In genomic region chr22:17739196-17739975, GRCh38 we compare ENCODE assay signal across 26 cellular contexts.
"Had no signal": no experiment of that assay in that cellular context is flagged by ENCODE, and none has a peak within 500 bp of the region (broad histone marks: within the 10 kb centered on the region; RNA-seq: fewer than 3 reads in every experiment).

No MANE protein-coding gene starts in this region.

- H3K27me3 Mint-ChIP-seq: activated B cell treated with CpG ODN at 0.5 μM for 24 hours; activated CD4-positive, alpha-beta T cell treated with anti-CD3 and anti-CD28 coated beads, Interleukin-2, amount 10 ng/mL, durations not matched to agents 24 days and 14 days; activated CD8-positive, alpha-beta memory T cell treated with anti-CD3 and anti-CD28 coated beads, Interleukin-2, amount 10 ng/mL, durations not matched to agents 7 days and 5 days; activated naive CD8-positive, alpha-beta T cell treated with anti-CD3 and anti-CD28 coated beads for 36 hours; activated T-cell treated with anti-CD3 and anti-CD28 coated beads, Interleukin-2, amount 50 U/mL, for 24 hours had no signal

- H3K27me3 ChIP-seq: brain microvascular endothelial cell, cardiac muscle cell had no signal

- FAIRE-seq: TTC549 had no signal

- DNase-seq: activated B cell treated with CpG ODN at 0.5 μM for 24 hours; activated CD4-positive, alpha-beta T cell treated with anti-CD3 and anti-CD28 coated beads for 1 hour; activated CD4-positive, alpha-beta T cell treated with anti-CD3 and anti-CD28 coated beads, Interleukin-2, amount 10 ng/mL, durations not matched to agents 24 days and 14 days; activated CD4-positive, alpha-beta T cell treated with anti-CD3 and anti-CD28 coated beads, Interleukin-2, amount 50 U/mL, for 48 hours; activated CD8-positive, alpha-beta memory T cell treated with anti-CD3 and anti-CD28 coated beads, Interleukin-2, amount 10 ng/mL, durations not matched to agents 7 days and 5 days; activated effector memory CD4-positive, alpha-beta T cell treated with anti-CD3 and anti-CD28 coated beads, Interleukin-2, amount 50 U/mL, for 16 hours; activated naive CD4-positive, alpha-beta T cell treated with anti-CD3 and anti-CD28 coated beads for 36 hours; activated naive CD8-positive, alpha-beta T cell treated with anti-CD3 and anti-CD28 coated beads for 36 hours; activated T-cell treated with anti-CD3 and anti-CD28 coated beads, Interleukin-2, amount 50 U/mL, for 24 hours; brain microvascular endothelial cell; Karpas-422; MM.1S; NCI-H1105; NCI-H1436; NCI-H1694 treated with DMSO at 0.1 percent for 48 hours; NCI-H2029 treated with DMSO at 0.1 percent for 48 hours; NCI-H345; NCI-H510A; NCI-H526 treated with DMSO at 0.1 percent for 48 hours; NCI-H82; RPMI8226; SHP77; T-helper 9 cell had no signal

- ATAC-seq: activated CD8-positive, alpha-beta memory T cell treated with anti-CD3 and anti-CD28 coated beads, Interleukin-2, amount 10 ng/mL, durations not matched to agents 7 days and 5 days had no signal

- H3K4me3 Mint-ChIP-seq: activated B cell treated with CpG ODN at 0.5 μM for 24 hours; activated CD4-positive, alpha-beta T cell treated with anti-CD3 and anti-CD28 coated beads, Interleukin-2, amount 10 ng/mL, durations not matched to agents 24 days and 14 days; activated CD8-positive, alpha-beta memory T cell treated with anti-CD3 and anti-CD28 coated beads, Interleukin-2, amount 10 ng/mL, durations not matched to agents 7 days and 5 days; activated naive CD4-positive, alpha-beta T cell treated with anti-CD3 and anti-CD28 coated beads for 36 hours; activated naive CD8-positive, alpha-beta T cell treated with anti-CD3 and anti-CD28 coated beads for 36 hours; activated T-cell treated with anti-CD3 and anti-CD28 coated beads, Interleukin-2, amount 50 U/mL, for 24 hours; T-helper 1 cell treated with Interleukin-12 subunit alpha and Interleukin-12 subunit beta and Interleukin-4 antibody, amounts not matched to agents 30 μg/mL and 1 μg/mL, for 36 hours had no signal

- H3K4me3 ChIP-seq: cardiac muscle cell had no signal

- H3K36me3 Mint-ChIP-seq: activated naive CD8-positive, alpha-beta T cell treated with anti-CD3 and anti-CD28 coated beads for 36 hours had no signal

- H3K9me3 Mint-ChIP-seq: activated B cell treated with CpG ODN at 0.5 μM for 24 hours; activated CD4-positive, alpha-beta T cell treated with anti-CD3 and anti-CD28 coated beads, Interleukin-2, amount 10 ng/mL, durations not matched to agents 24 days and 14 days; activated naive CD4-positive, alpha-beta T cell treated with anti-CD3 and anti-CD28 coated beads for 36 hours; activated naive CD8-positive, alpha-beta T cell treated with anti-CD3 and anti-CD28 coated beads for 36 hours; activated T-cell treated with anti-CD3 and anti-CD28 coated beads, Interleukin-2, amount 50 U/mL, for 24 hours; T-helper 1 cell treated with Interleukin-12 subunit alpha and Interleukin-12 subunit beta and Interleukin-4 antibody, amounts not matched to agents 30 μg/mL and 1 μg/mL, for 36 hours had no signal

- H3K27ac ChIP-seq: brain microvascular endothelial cell, cardiac muscle cell had no signal

- H3K27ac Mint-ChIP-seq: activated B cell treated with CpG ODN at 0.5 μM for 24 hours; activated CD4-positive, alpha-beta T cell treated with anti-CD3 and anti-CD28 coated beads, Interleukin-2, amount 10 ng/mL, durations not matched to agents 24 days and 14 days; activated CD8-positive, alpha-beta memory T cell treated with anti-CD3 and anti-CD28 coated beads, Interleukin-2, amount 10 ng/mL, durations not matched to agents 7 days and 5 days; activated naive CD4-positive, alpha-beta T cell treated with anti-CD3 and anti-CD28 coated beads for 36 hours; activated naive CD8-positive, alpha-beta T cell treated with anti-CD3 and anti-CD28 coated beads for 36 hours; activated T-cell treated with anti-CD3 and anti-CD28 coated beads, Interleukin-2, amount 50 U/mL, for 24 hours; T-helper 1 cell treated with Interleukin-12 subunit alpha and Interleukin-12 subunit beta and Interleukin-4 antibody, amounts not matched to agents 30 μg/mL and 1 μg/mL, for 36 hours had no signal
